Comparison of ENCODE assay signal across 8 cellular contexts in the genomic region with DNA sequence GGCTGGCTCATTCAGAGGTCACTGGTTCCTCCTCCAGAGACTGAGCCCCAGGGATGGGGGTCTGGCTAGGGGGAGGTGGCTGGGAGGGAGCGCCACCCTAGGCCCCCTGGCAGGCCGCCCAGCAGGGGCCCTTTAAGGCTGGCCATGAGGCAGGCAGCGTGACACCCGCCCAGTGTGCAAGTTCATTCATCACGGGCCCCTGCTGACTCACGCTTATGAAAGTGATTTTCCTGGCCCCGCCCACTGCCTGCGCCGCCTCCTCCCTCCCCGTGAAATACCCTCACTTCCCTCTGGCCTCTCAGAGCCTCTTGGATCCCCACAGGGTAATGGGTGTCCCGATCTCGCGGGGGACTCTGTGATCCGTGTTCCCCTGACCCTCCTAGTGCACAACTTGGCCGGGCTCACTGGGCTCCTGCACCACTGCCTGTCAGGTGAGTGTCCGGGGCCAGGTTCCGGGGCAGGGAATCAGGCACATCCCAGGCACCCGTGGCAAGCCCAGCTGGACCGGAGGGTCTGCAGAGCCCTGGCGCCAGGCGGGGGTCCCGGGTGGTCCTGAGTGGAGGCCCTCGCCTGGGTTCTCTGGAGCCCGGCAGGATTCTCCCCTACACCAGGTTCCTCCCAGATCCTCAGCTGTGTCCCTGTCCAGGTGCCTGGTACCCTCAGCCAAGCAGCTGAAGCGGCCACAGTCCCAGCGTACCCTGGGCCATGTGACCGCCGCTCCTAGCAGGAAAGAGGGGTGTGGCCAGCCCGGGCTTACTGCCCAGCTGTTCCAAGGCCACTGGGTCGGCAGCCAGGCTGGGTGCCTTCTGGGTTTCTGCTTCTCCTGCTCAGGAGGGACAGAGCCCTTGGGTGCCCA. TPM values are rescaled to one million over a fixed set of nuclear protein-coding genes. Genes with fewer than 3 reads are reported as not detected.
DNase-seq lines count a peak whose midpoint lies in the region; ATAC-seq and TF ChIP-seq lines count a peak whose summit lies in the region.

TSS of gene OSGIN1 (plus strand) at position 301 of the 856 bp plus-strand sequence. CDS start 4,432 bp downstream, outside the sequence.

- H3K36me3 Mint-ChIP-seq in activated naive CD4-positive, alpha-beta T cell treated with anti-CD3 and anti-CD28 coated beads, Interleukin-2, amount 50 U/mL, for 72 hours = no peaks in the 10 kb centered on the region
- H3K36me3 Mint-ChIP-seq in osteocyte (ENCODE audit: unreplicated experiment) = no peaks in the 10 kb centered on the region

- no peaks in the 10 kb centered on the region for H3K79me2 ChIP-seq in GM23248 (ENCODE audit: insufficient read depth)

- H3K27ac ChIP-seq in GM23248 (peak within 1 kb of the TSS; percentile 76), SJSA1 (peak within 1 kb of the TSS; percentile 88), tibial artery (peak within 1 kb of the TSS; percentile 88 to 89)

- in situ Hi-C loops in GM23248 (cut with MboI) = no loop called here

- H3K36me3 ChIP-seq in GM23248 (ENCODE audit: low read depth) (no peaks in the 10 kb centered on the region), SJSA1 (peaks cover 13% of the 10 kb centered on the region), tibial artery (peaks cover 1 to 15% (median 2%) of the 10 kb centered on the region in 3 donors)

- 1 to 3% methylated on average over 25 to 27 of the region's 30 CpGs for WGBS in GM23248 (ENCODE audit: low coverage in 1 of 2, low lambda C conversion rate in 2 of 2, missing lambda C conversion rate in 2 of 2), 2 experiments

- peak within 1 kb of the TSS; percentile 82 for H3K4me2 ChIP-seq in GM23248 (ENCODE audit: unreplicated experiment)

- H4K20me1 ChIP-seq in GM23248 (ENCODE audit: insufficient read depth) = no peaks in the 10 kb centered on the region

- peak; percentile 94 for DNase-seq in EL
- peak; percentile 99 for DNase-seq in GM23248
- peak; percentile 74 for DNase-seq in LNCaP clone FGC (ENCODE audit: low read depth)
- DNase-seq in SJSA1 (ENCODE audit: low read depth in 1 of 2, low spot score in 2 of 2) = peak; percentile 94 to 97
- DNase-seq in activated naive CD4-positive, alpha-beta T cell treated with anti-CD3 and anti-CD28 coated beads, Interleukin-2, amount 50 U/mL, for 72 hours (ENCODE audit: low spot score in 2 of 2) = peak; percentile 73 to 81
- peak; percentile 77 to 96 (median 88) for DNase-seq in head of caudate nucleus
- DNase-seq in osteocyte (ENCODE audit: extremely low spot score, unreplicated experiment) = peak; percentile 89
- DNase-seq in tibial artery = peak; percentile 97 to 98

- H3K27me3 ChIP-seq in GM23248 (replicated peaks; ENCODE audit: insufficient read depth) = no peaks in the 10 kb centered on the region
- H3K27me3 ChIP-seq in SJSA1 (replicated peaks) = no peaks in the 10 kb centered on the region
- H3K27me3 ChIP-seq in tibial artery = no peaks in the 10 kb centered on the region

- intact Hi-C loops in head of caudate nucleus (cut with DNase I) (no loop called here), tibial artery (cut with DNase I; ENCODE audit: low total_unique reads) (no loop called here)

- no peaks in the 10 kb centered on the region for H3K9me2 ChIP-seq in GM23248 (ENCODE audit: insufficient read depth)

- no peaks in the 10 kb centered on the region for H3K9me3 ChIP-seq in GM23248 (ENCODE audit: low read depth)
- H3K9me3 ChIP-seq in SJSA1 (replicated peaks) = no peaks in the 10 kb centered on the region
- no peaks in the 10 kb centered on the region for H3K9me3 ChIP-seq in tibial artery

- no peaks in the 10 kb centered on the region for H3K27me3 Mint-ChIP-seq in osteocyte (ENCODE audit: unreplicated experiment)

- peak within 1 kb of the TSS; percentile 81 for H3K4me3 ChIP-seq in GM23248
- peak within 1 kb of the TSS; percentile 58 for H3K4me3 ChIP-seq in LNCaP clone FGC (ENCODE audit: low read depth, low read length)
- H3K4me3 ChIP-seq in SJSA1 = peak within 1 kb of the TSS; percentile 59
- peak within 1 kb of the TSS; percentile 62 to 67 for H3K4me3 ChIP-seq in tibial artery

- H3K4me1 Mint-ChIP-seq in osteocyte (ENCODE audit: unreplicated experiment) = peaks cover 18% of the 10 kb centered on the region

- peak within 1 kb of the TSS; percentile 90 for H3K9ac ChIP-seq in GM23248

- peak; percentile 92 to 93 for ATAC-seq in activated naive CD4-positive, alpha-beta T cell treated with anti-CD3 and anti-CD28 coated beads, Interleukin-2, amount 50 U/mL, for 72 hours

- peak within 1 kb of the TSS; percentile 48 for H3K4me3 Mint-ChIP-seq in osteocyte (ENCODE audit: unreplicated experiment)

- H3K4me1 ChIP-seq in GM23248 (ENCODE audit: insufficient read depth) (peaks cover 18% of the 10 kb centered on the region), SJSA1 (replicated peaks) (peaks cover 26% of the 10 kb centered on the region), tibial artery (peaks cover 0 to 43% (median 28%) of the 10 kb centered on the region in 4 donors)

- peak within 1 kb of the TSS; percentile 81 for H2AFZ ChIP-seq in GM23248

- H3F3A ChIP-seq in GM23248 (ENCODE audit: insufficient read depth) = peaks cover 22% of the 10 kb centered on the region

- TF ChIP-seq CTCF in LNCaP clone FGC (IDR thresholded peaks at IDR 0.05; ENCODE audit: control insufficient read depth, extremely low read depth, insufficient read depth) = no peak
- TF ChIP-seq CTCF in osteocyte (IDR thresholded peaks at IDR 0.05) = no peak
- no peak for TF ChIP-seq CTCF in tibial artery (IDR thresholded peaks at IDR 0.05)

- no peaks in the 10 kb centered on the region for H3K9me3 Mint-ChIP-seq in activated naive CD4-positive, alpha-beta T cell treated with anti-CD3 and anti-CD28 coated beads, Interleukin-2, amount 50 U/mL, for 72 hours
- no peaks in the 10 kb centered on the region for H3K9me3 Mint-ChIP-seq in osteocyte (ENCODE audit: unreplicated experiment)

- H3K27ac Mint-ChIP-seq in activated naive CD4-positive, alpha-beta T cell treated with anti-CD3 and anti-CD28 coated beads, Interleukin-2, amount 50 U/mL, for 72 hours = peak within 1 kb of the TSS in 1 of 2 donors; percentile 85
- peak within 1 kb of the TSS; percentile 56 for H3K27ac Mint-ChIP-seq in osteocyte (ENCODE audit: unreplicated experiment)

RNA-seq across cellular contexts. Expression of gene OSGIN1, which starts in this region (rescaled TPM):
- total RNA-seq in GM23248 (2014; rRNA removed; shearing (Covaris generic)) = 0.63 and 1.1 TPM in 2 replicates
- 5.7 and 6.3 TPM in 2 replicates for polyA plus RNA-seq in GM23248 (2016; fragmentation: Nextera tagmentation; extraction: Ambion mirVana)
- total RNA-seq in SJSA1 (2014; rRNA removed; shearing (Covaris generic)) = 1.7 and 6.4 TPM in 2 replicates
- total RNA-seq in activated naive CD4-positive, alpha-beta T cell treated with anti-CD3 and anti-CD28 coated beads, Interleukin-2, amount 50 U/mL, for 72 hours = under 1 TPM; 0.49 to 0.87 TPM
- 1.2 and 1.3 TPM in 2 replicates for total RNA-seq in osteocyte

Comparison
In these comparisons a context has a peak if more than half of its experiments do, and no peak if none do; other contexts are left out.
1. Peak in every context shown above with its lines: DNase-seq, ATAC-seq, H3K4me3 ChIP-seq and H3K27ac ChIP-seq.
2. Peak in DNase-seq and ATAC-seq in activated naive CD4-positive, alpha-beta T cell treated with anti-CD3 and anti-CD28 coated beads, Interleukin-2, amount 50 U/mL, for 72 hours; RNA of the gene not detected or under 1 TPM.